18 cellular contexts compared by ENCODE assay signal in the genomic region with DNA sequence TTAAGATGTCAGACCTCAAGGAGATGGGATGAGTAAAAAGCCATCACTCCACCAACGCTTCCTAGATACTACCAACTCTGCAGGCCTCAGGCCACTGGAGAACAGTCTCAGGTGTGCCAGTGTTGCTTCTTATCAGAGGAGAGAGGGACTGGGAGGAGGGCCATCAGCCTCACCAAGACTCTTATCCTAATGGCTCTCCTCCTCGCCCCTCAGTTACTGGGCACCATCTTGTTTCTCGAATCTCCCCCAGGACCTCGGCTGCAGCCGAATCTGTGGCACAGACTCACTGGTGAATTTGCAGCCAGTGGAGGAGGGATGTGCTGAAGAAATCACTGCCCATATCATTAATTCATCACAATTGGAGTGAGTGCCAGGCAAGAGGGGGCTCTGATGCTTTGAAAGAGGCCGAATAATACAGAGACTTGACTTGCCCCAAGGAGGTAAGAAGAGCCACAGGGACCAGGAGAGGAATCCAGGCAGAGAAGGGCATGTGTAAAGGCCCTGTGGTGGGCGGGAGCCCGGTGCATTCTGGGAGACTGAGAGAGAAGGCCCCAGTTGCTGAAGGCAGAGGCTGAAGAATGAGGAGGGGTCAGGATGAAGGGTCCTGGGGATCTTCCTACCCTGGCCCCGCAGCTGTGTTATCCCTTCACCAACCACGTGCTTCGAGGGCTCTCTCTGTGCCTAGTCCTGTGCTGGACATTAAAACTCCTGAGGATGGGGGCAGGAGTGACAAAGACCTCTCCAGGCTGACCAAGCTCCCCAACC.
DNase-seq lines count a peak whose midpoint lies in the region; ATAC-seq and TF ChIP-seq lines count a peak whose summit lies in the region.
"Had no signal": no experiment of that assay in that cellular context is flagged by ENCODE, and none has a peak within 500 bp of the region (broad histone marks: within the 10 kb centered on the region; RNA-seq: fewer than 3 reads in every experiment).

No MANE protein-coding gene starts in this region.

- H3K27me3 Mint-ChIP-seq in H9 (ENCODE audit: low read depth) (peaks cover 12% of the 10 kb centered on the region), chondrocyte (ENCODE audit: low read depth) (peaks cover 26% of the 10 kb centered on the region), progenitor cell of endocrine pancreas (peaks cover 21% of the 10 kb centered on the region)

- H2AK5ac ChIP-seq in H9 (ENCODE audit: insufficient read length, low read length): no peak overlapping the region

- H3K27me3 ChIP-seq in H9 (ENCODE audit: insufficient read depth, low read length): no peaks in the 10 kb centered on the region
- peaks cover 0 to 23% (median 6%) of the 10 kb centered on the region in 3 donors for H3K27me3 ChIP-seq in sigmoid colon
- H3K27me3 ChIP-seq in GM23248 (replicated peaks; ENCODE audit: insufficient read depth): peaks cover 17% of the 10 kb centered on the region; the same call in 1 of the 2 replicates
- H3K27me3 ChIP-seq: BLaER1 had no signal

- no CpG with 5 or more reads among the region's 11 CpGs for WGBS in H9 (ENCODE audit: extremely low coverage, insufficient read length, low lambda C conversion rate)
- whole genome bisulfite sequencing in sigmoid colon, 2 donors: 87 to 91% methylated on average over 11 of the region's 11 CpGs
- 52 to 56% methylated on average over 11 of the region's 11 CpGs for WGBS in GM23248 (ENCODE audit: low coverage in 1 of 2, low lambda C conversion rate in 2 of 2, missing lambda C conversion rate in 2 of 2), 2 experiments

- H3K56ac ChIP-seq in H9 (ENCODE audit: insufficient read length, low read depth, low read length): no peak overlapping the region

- H3K18ac ChIP-seq in H9 (ENCODE audit: insufficient read length, low read depth, low read length): no peak overlapping the region

- H3K4me3 Mint-ChIP-seq in H9: no peak overlapping the region; a peak in 1 of 5 replicates
- H3K4me3 Mint-ChIP-seq in chondrocyte (ENCODE audit: unreplicated experiment): no peak overlapping the region
- H3K4me3 Mint-ChIP-seq in progenitor cell of endocrine pancreas (ENCODE audit: low read depth): no peak overlapping the region
- H3K4me3 Mint-ChIP-seq: CD14-positive monocyte; CD4-positive, alpha-beta memory T cell; GM23338; IgD-negative memory B cell had no signal

- H3K27ac Mint-ChIP-seq in H9 (peak overlapping the region in 1 of 3 experiments; percentile 85; a peak in 2 of 7 replicates), chondrocyte (ENCODE audit: unreplicated experiment) (no peak overlapping the region), progenitor cell of endocrine pancreas (no peak overlapping the region)
- H3K27ac Mint-ChIP-seq: CD4-positive, alpha-beta memory T cell; GM23338; IgD-negative memory B cell had no signal

- TF ChIP-seq CTCF in H9 (conservative IDR thresholded peaks at IDR 0.05) (no peak), chondrocyte (IDR thresholded peaks at IDR 0.05) (no peak), sigmoid colon (IDR thresholded peaks at IDR 0.05) (no peak), progenitor cell of endocrine pancreas (IDR thresholded peaks at IDR 0.05; ENCODE audit: unreplicated experiment) (no peak)

- H3K4me1 ChIP-seq in H9 (ENCODE audit: insufficient read depth, low read length) (no peaks in the 10 kb centered on the region), sigmoid colon (no peaks in the 10 kb centered on the region), GM23248 (ENCODE audit: insufficient read depth) (no peaks in the 10 kb centered on the region)

- no peaks in the 10 kb centered on the region for H3K79me1 ChIP-seq in H9 (ENCODE audit: insufficient read depth, low read depth, low read length, poor library complexity, severe bottlenecking)

- peaks cover 3% of the 10 kb centered on the region for H3K23me2 ChIP-seq in H9 (ENCODE audit: insufficient read length, low read depth, low read length, poor library complexity, severe bottlenecking)

- H3K4ac ChIP-seq in H9 (ENCODE audit: low read depth, low read length): no peak overlapping the region

- H3K36me3 ChIP-seq in sigmoid colon (no peaks in the 10 kb centered on the region), GM23248 (ENCODE audit: low read depth) (no peaks in the 10 kb centered on the region)
- H3K36me3 ChIP-seq: BLaER1 had no signal

- in situ Hi-C loops in GM23248 (cut with MboI): no loop called here

- no peak overlapping the region for H2BK15ac ChIP-seq in H9 (ENCODE audit: low read depth, low read length)

- TF ChIP-seq EP300 in sigmoid colon (IDR thresholded peaks at IDR 0.05): no peak

- H3K79me2 ChIP-seq in H9 (ENCODE audit: insufficient read depth, low read length) (no peaks in the 10 kb centered on the region), GM23248 (ENCODE audit: insufficient read depth) (no peaks in the 10 kb centered on the region)

- peaks cover 8 to 16% of the 10 kb centered on the region in 2 experiments for H3K4me1 Mint-ChIP-seq in H9
- no peaks in the 10 kb centered on the region for H3K4me1 Mint-ChIP-seq in chondrocyte (ENCODE audit: low read depth)
- H3K4me1 Mint-ChIP-seq in progenitor cell of endocrine pancreas (ENCODE audit: low read depth): no peaks in the 10 kb centered on the region
- H3K4me1 Mint-ChIP-seq: CD14-positive monocyte; CD4-positive, alpha-beta memory T cell; GM23338 had no signal

- H4K5ac ChIP-seq in H9 (ENCODE audit: insufficient read length, low read depth, low read length): no peak overlapping the region

- no peak overlapping the region for H3K4me2 ChIP-seq in H9 (ENCODE audit: insufficient read depth, insufficient read length, low read length)
- H3K4me2 ChIP-seq in GM23248 (ENCODE audit: unreplicated experiment): no peak overlapping the region
- H3K4me2 ChIP-seq: BLaER1, GM23338 had no signal

- H3K4me3 ChIP-seq in sigmoid colon (no peak overlapping the region), GM23248 (no peak overlapping the region)
- H3K4me3 ChIP-seq: BLaER1, GM23338 had no signal

- no peaks in the 10 kb centered on the region for H3K9me2 ChIP-seq in GM23248 (ENCODE audit: insufficient read depth)

- no peak overlapping the region for H2BK12ac ChIP-seq in H9 (ENCODE audit: insufficient read length, low read depth, low read length)

- intact Hi-C loops in sigmoid colon (cut with DNase I): no loop called here

- no peak overlapping the region for H4K91ac ChIP-seq in H9 (ENCODE audit: insufficient read length, low read depth, low read length)

- no peak overlapping the region for H3K27ac ChIP-seq in H9 (ENCODE audit: insufficient read length, low read depth, low read length)
- no peak overlapping the region for H3K27ac ChIP-seq in sigmoid colon
- H3K27ac ChIP-seq in GM23248: no peak overlapping the region
- H3K27ac ChIP-seq: BLaER1 had no signal

- DNase-seq in H9: peak; percentile 12
- peak; percentile 40 for DNase-seq in chondrocyte (ENCODE audit: low spot score)
- peak; percentile 12 for DNase-seq in epidermal melanocyte (ENCODE audit: insufficient read length, low spot score)
- DNase-seq in sigmoid colon: peak; percentile 30
- DNase-seq in progenitor cell of endocrine pancreas (ENCODE audit: low spot score, unreplicated experiment): no peak
- no peak for DNase-seq in GM23248
- DNase-seq: 8988T; CD4-positive, alpha-beta memory T cell; DMS153; DMS79; GDM1 had no signal

- no peak overlapping the region for H4K8ac ChIP-seq in H9 (replicated peaks; ENCODE audit: insufficient read length, low read depth, low read length)

- H2BK120ac ChIP-seq in H9 (ENCODE audit: low read depth, low read length, poor library complexity, severe bottlenecking): no peak overlapping the region

- no peaks in the 10 kb centered on the region for H3K9me3 ChIP-seq in H9 (ENCODE audit: control insufficient read depth, low read depth, low read length)
- H3K9me3 ChIP-seq in sigmoid colon: no peaks in the 10 kb centered on the region
- H3K9me3 ChIP-seq in GM23248 (ENCODE audit: low read depth): no peaks in the 10 kb centered on the region
- H3K9me3 ChIP-seq: BLaER1 had no signal

- H3K9me3 Mint-ChIP-seq in H9 (no peaks in the 10 kb centered on the region), chondrocyte (ENCODE audit: low read depth) (no peaks in the 10 kb centered on the region), progenitor cell of endocrine pancreas (ENCODE audit: low read depth) (no peaks in the 10 kb centered on the region)
- H3K9me3 Mint-ChIP-seq: GM23338 had no signal

- H3K23ac ChIP-seq in H9 (ENCODE audit: insufficient read length, low read depth, low read length): no peak overlapping the region

- TF ChIP-seq POLR2A in sigmoid colon (IDR thresholded peaks at IDR 0.05): no peak

- H2BK20ac ChIP-seq in H9 (ENCODE audit: low read depth, low read length, poor library complexity, severe bottlenecking): no peak overlapping the region

- H4K20me1 ChIP-seq in H9 (ENCODE audit: control insufficient read depth, insufficient read depth, insufficient read length) (no peaks in the 10 kb centered on the region), GM23248 (ENCODE audit: insufficient read depth) (no peaks in the 10 kb centered on the region)
- H4K20me1 ChIP-seq: BLaER1 had no signal

- no peak overlapping the region for H3T11ph ChIP-seq in H9 (ENCODE audit: low read length)

- ATAC-seq in GM21528 (IDR thresholded peaks at IDR 0.05; ENCODE audit: low FRiP score, unreplicated experiment): no peak
- ATAC-seq: GM23338, HCT116, HepG2 had no signal

- H2BK5ac ChIP-seq in H9 (ENCODE audit: insufficient read length, low read length): no peak overlapping the region

- H3F3A ChIP-seq in GM23248 (ENCODE audit: insufficient read depth): no peaks in the 10 kb centered on the region

- H3K9ac ChIP-seq in H9 (ENCODE audit: extremely low read depth, insufficient read length, low read length) (no peak overlapping the region), GM23248 (no peak overlapping the region)
- H3K9ac ChIP-seq: BLaER1 had no signal

- H3K36me3 Mint-ChIP-seq in H9 (ENCODE audit: insufficient read depth in 1 of 3, low read depth in 3 of 3): no peaks in the 10 kb centered on the region
- no peaks in the 10 kb centered on the region for H3K36me3 Mint-ChIP-seq in chondrocyte (ENCODE audit: low read depth)
- no peaks in the 10 kb centered on the region for H3K36me3 Mint-ChIP-seq in progenitor cell of endocrine pancreas (ENCODE audit: insufficient read depth)
- H3K36me3 Mint-ChIP-seq: CD14-positive monocyte; CD4-positive, alpha-beta memory T cell; IgD-negative memory B cell had no signal

- no peak overlapping the region for H3K14ac ChIP-seq in H9 (ENCODE audit: insufficient read depth, low read length)

- H2AFZ ChIP-seq in H9 (ENCODE audit: low read length): no peak overlapping the region
- no peak overlapping the region for H2AFZ ChIP-seq in GM23248
- H2AFZ ChIP-seq: GM23338 had no signal

Comparison
In these comparisons a context has a peak if more than half of its experiments do, and no peak if none do; other contexts are left out.
1. DNase-seq: peak in H9 (single experiment), chondrocyte (single experiment), epidermal melanocyte (single experiment) and sigmoid colon (single experiment); none in progenitor cell of endocrine pancreas (single experiment) and GM23248 (single experiment).